Comparison of ENCODE assay signal across 25 cellular contexts in the genomic region with DNA sequence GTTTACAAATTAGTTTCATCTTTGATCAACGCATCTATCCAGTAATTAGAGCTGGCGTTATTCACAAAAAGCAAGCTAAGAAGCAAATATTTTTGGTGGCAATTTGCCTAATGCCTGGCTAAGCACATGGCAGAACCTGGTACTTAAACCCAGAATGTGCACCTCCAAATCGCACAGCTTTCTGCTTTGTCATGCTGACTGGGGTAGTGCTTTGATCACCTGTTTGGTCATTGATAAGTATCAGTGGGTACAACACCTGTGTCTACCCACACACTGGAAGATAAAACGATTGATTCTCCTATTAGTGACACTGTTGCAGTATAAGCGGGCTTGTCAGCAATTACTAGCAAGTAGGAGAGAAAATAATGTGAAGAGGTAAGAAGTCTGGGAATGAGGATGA. TPM values are rescaled to one million over a fixed set of nuclear protein-coding genes. Genes with fewer than 3 reads are reported as not detected.
DNase-seq lines count a peak whose midpoint lies in the region; ATAC-seq and TF ChIP-seq lines count a peak whose summit lies in the region.
"Had no signal": no experiment of that assay in that cellular context is flagged by ENCODE, and none has a peak within 500 bp of the region (broad histone marks: within the 10 kb centered on the region; RNA-seq: fewer than 3 reads in every experiment).

No MANE protein-coding gene starts in this region.

- H3K27me3 ChIP-seq in GM23338 (ENCODE audit: insufficient read depth): no peaks in the 10 kb centered on the region
- no peaks in the 10 kb centered on the region for H3K27me3 ChIP-seq in prostate gland (replicated peaks; ENCODE audit: insufficient read depth)
- H3K27me3 ChIP-seq: stomach had no signal

- intact Hi-C loops in activated T-helper 1 cell treated with anti-CD3 and anti-CD28 coated beads, Interleukin-12 subunit alpha, Interleukin-12 subunit beta, Interleukin-2, Interleukin-4 antibody, amounts not matched to agents 30 ng/mL and 10 ng/mL and 1 ng/mL, durations not matched to agents 14 hours and 24 hours and 36 hours (cut with micrococcal nuclease): loop anchor here (5.0 to 10.0 kb wide), 6 partner anchors 303 to 752 kb away; a partner anchor contains a TSS
- intact Hi-C loops in prostate gland (cut with DNase I): loop anchor here (10.0 kb wide), 1 partner anchor 186 kb away; a partner anchor contains a TSS

- no peak overlapping the region for H2AFZ ChIP-seq in GM23338

- H3F3A ChIP-seq in GM23338 (replicated peaks; ENCODE audit: low read depth): 0 out of 2 replicates have a peak, but pooled peaks cover 4% of the 10 kb centered on the region

- peak overlapping the region; percentile 46 for H3K4me3 Mint-ChIP-seq in activated CD4-positive, alpha-beta T cell treated with anti-CD3 and anti-CD28 coated beads, Interleukin-2, amount 10 ng/mL, durations not matched to agents 7 days and 5 days
- no peak overlapping the region; the same call in 2 of the 3 replicates for H3K4me3 Mint-ChIP-seq in GM23338
- peak overlapping the region; percentile 77 for H3K4me3 Mint-ChIP-seq in activated T-helper 1 cell treated with anti-CD3 and anti-CD28 coated beads, Interleukin-12 subunit alpha, Interleukin-12 subunit beta, Interleukin-2, Interleukin-4 antibody, amounts not matched to agents 30 ng/mL and 10 ng/mL and 1 ng/mL, durations not matched to agents 14 hours and 24 hours and 36 hours
- peak overlapping the region; percentile 79 to 100 (median 81) for H3K4me3 Mint-ChIP-seq in nephron

- H3K4me1 Mint-ChIP-seq in activated CD4-positive, alpha-beta T cell treated with anti-CD3 and anti-CD28 coated beads, Interleukin-2, amount 10 ng/mL, durations not matched to agents 7 days and 5 days: peaks cover 12% of the 10 kb centered on the region
- H3K4me1 Mint-ChIP-seq in GM23338 (peaks cover 10% of the 10 kb centered on the region; the same call in 2 of the 3 replicates), nephron (no peaks in the 10 kb centered on the region)
- H3K4me1 Mint-ChIP-seq in activated T-helper 1 cell treated with anti-CD3 and anti-CD28 coated beads, Interleukin-12 subunit alpha, Interleukin-12 subunit beta, Interleukin-2, Interleukin-4 antibody, amounts not matched to agents 30 ng/mL and 10 ng/mL and 1 ng/mL, durations not matched to agents 14 hours and 24 hours and 36 hours (ENCODE audit: low read depth): peaks cover 16% of the 10 kb centered on the region

- CTCF ChIA-PET in activated CD4-positive, alpha-beta T cell treated with anti-CD3 and anti-CD28 coated beads, Interleukin-2, amount 10 ng/mL, durations not matched to agents 7 days and 5 days (lab: Charles Lee): interaction anchor here (1.0 to 1.4 kb wide), 6 partner anchors 9 to 318 kb away, joined by 3 to 4 read pairs (median 3); no protein-coding TSS in a partner anchor

- no peaks in the 10 kb centered on the region for H3K27me3 Mint-ChIP-seq in activated CD4-positive, alpha-beta T cell treated with anti-CD3 and anti-CD28 coated beads, Interleukin-2, amount 10 ng/mL, durations not matched to agents 7 days and 5 days
- H3K27me3 Mint-ChIP-seq in GM23338 (ENCODE audit: insufficient read depth, low read depth, poor library complexity) (no peaks in the 10 kb centered on the region), nephron (ENCODE audit: low read depth) (no peaks in the 10 kb centered on the region)
- no peaks in the 10 kb centered on the region for H3K27me3 Mint-ChIP-seq in activated T-helper 1 cell treated with anti-CD3 and anti-CD28 coated beads, Interleukin-12 subunit alpha, Interleukin-12 subunit beta, Interleukin-2, Interleukin-4 antibody, amounts not matched to agents 30 ng/mL and 10 ng/mL and 1 ng/mL, durations not matched to agents 14 hours and 24 hours and 36 hours (ENCODE audit: insufficient read depth)
- H3K27me3 Mint-ChIP-seq: activated CD4-positive, alpha-beta memory T cell treated with anti-CD3 and anti-CD28 coated beads for 36 hours; activated naive CD4-positive, alpha-beta T cell treated with anti-CD3 and anti-CD28 coated beads, Interleukin-2, amount 50 U/mL, for 24 hours; T-cell had no signal

- H3K79me2 ChIP-seq in GM23338 (replicated peaks; ENCODE audit: insufficient read depth): peaks cover 30% of the 10 kb centered on the region

- TF ChIP-seq CTCF in GM23338 (conservative IDR thresholded peaks at IDR 0.05; ENCODE audit: low read depth in 2 of 2) (no peak), nephron (IDR thresholded peaks at IDR 0.05; ENCODE audit: unreplicated experiment in 3 of 3) (no peak), prostate gland (IDR thresholded peaks at IDR 0.05) (no peak)

- ATAC-seq in GM23338: no peak
- ATAC-seq: sciatic nerve, T-cell had no signal

- H3K27ac ChIP-seq in GM23338 (ENCODE audit: low read depth): no peak overlapping the region
- no peak overlapping the region for H3K27ac ChIP-seq in prostate gland
- H3K27ac ChIP-seq: KMS-11, neutrophil had no signal

- H3K36me3 Mint-ChIP-seq in activated CD4-positive, alpha-beta T cell treated with anti-CD3 and anti-CD28 coated beads, Interleukin-2, amount 10 ng/mL, durations not matched to agents 7 days and 5 days (ENCODE audit: low read depth): no peaks in the 10 kb centered on the region
- H3K36me3 Mint-ChIP-seq in GM23338 (ENCODE audit: low read depth): no peaks in the 10 kb centered on the region
- H3K36me3 Mint-ChIP-seq in activated T-helper 1 cell treated with anti-CD3 and anti-CD28 coated beads, Interleukin-12 subunit alpha, Interleukin-12 subunit beta, Interleukin-2, Interleukin-4 antibody, amounts not matched to agents 30 ng/mL and 10 ng/mL and 1 ng/mL, durations not matched to agents 14 hours and 24 hours and 36 hours (ENCODE audit: low read depth): peaks cover 8% of the 10 kb centered on the region
- peaks cover 5% of the 10 kb centered on the region for H3K36me3 Mint-ChIP-seq in nephron (ENCODE audit: low read depth)
- H3K36me3 Mint-ChIP-seq: activated CD4-positive, alpha-beta memory T cell treated with anti-CD3 and anti-CD28 coated beads for 36 hours; activated naive CD4-positive, alpha-beta T cell treated with anti-CD3 and anti-CD28 coated beads, Interleukin-2, amount 50 U/mL, for 24 hours had no signal

- H3K9me2 ChIP-seq in GM23338 (ENCODE audit: insufficient read depth): no peaks in the 10 kb centered on the region

- no peaks in the 10 kb centered on the region for H3K36me3 ChIP-seq in GM23338 (ENCODE audit: insufficient read depth)
- no peaks in the 10 kb centered on the region for H3K36me3 ChIP-seq in prostate gland
- H3K36me3 ChIP-seq: neutrophil, stomach had no signal

- 0 out of 2 replicates have a peak overlapping the region, but pooled peaks have one; percentile 19 for H3K4me2 ChIP-seq in GM23338

- H4K20me1 ChIP-seq in GM23338 (replicated peaks; ENCODE audit: insufficient read depth): no peaks in the 10 kb centered on the region

- DNase-seq in activated CD4-positive, alpha-beta T cell treated with anti-CD3 and anti-CD28 coated beads, Interleukin-2, amount 10 ng/mL, durations not matched to agents 7 days and 5 days: no peak
- DNase-seq in activated CD4-positive, alpha-beta T cell treated with anti-CD3 and anti-CD28 coated beads for 1 hour: no peak
- DNase-seq in GM23338 (ENCODE audit: low spot score): no peak
- DNase-seq in activated T-helper 1 cell treated with anti-CD3 and anti-CD28 coated beads, Interleukin-12 subunit alpha, Interleukin-12 subunit beta, Interleukin-2, Interleukin-4 antibody, amounts not matched to agents 30 ng/mL and 10 ng/mL and 1 ng/mL, durations not matched to agents 14 hours and 24 hours and 36 hours (ENCODE audit: low spot score): no peak
- DNase-seq in prostate gland (ENCODE audit: low spot score): no peak
- no peak for DNase-seq in 8988T
- DNase-seq in D341Med (ENCODE audit: low spot score): no peak
- DNase-seq: activated CD4-positive, alpha-beta memory T cell treated with anti-CD3 and anti-CD28 coated beads for 36 hours; activated CD4-positive, CD25-positive, alpha-beta regulatory T cell; activated CD8-positive, alpha-beta memory T cell treated with anti-CD3 and anti-CD28 coated beads, Interleukin-2, amount 50 U/mL, for 48 hours; AML-193; hippocampal formation; NCI-H1436 treated with DMSO at 0.1 percent for 48 hours; NCI-H2081 treated with DMSO at 0.1 percent for 48 hours; NCI-H345; NCI-H748 treated with DMSO at 0.1 percent for 48 hours; RPMI8226; stimulated activated CD4-positive, alpha-beta T cell treated with anti-CD3 and anti-CD28 coated beads, Interleukin-2, amount 100 ng/mL, for 48 hours; stomach; T-cell had no signal

- POLR2A ChIA-PET in activated CD4-positive, alpha-beta T cell treated with anti-CD3 and anti-CD28 coated beads, Interleukin-2, amount 10 ng/mL, durations not matched to agents 7 days and 5 days (lab: Charles Lee): no interaction called here

- TF ChIP-seq POLR2A in prostate gland (IDR thresholded peaks at IDR 0.05): no peak

- 80% methylated on average over 5 of the region's 5 CpGs for WGBS in prostate gland

- no peaks in the 10 kb centered on the region for H3K9me3 Mint-ChIP-seq in activated CD4-positive, alpha-beta T cell treated with anti-CD3 and anti-CD28 coated beads, Interleukin-2, amount 10 ng/mL, durations not matched to agents 7 days and 5 days
- H3K9me3 Mint-ChIP-seq in GM23338 (no peaks in the 10 kb centered on the region), nephron (no peaks in the 10 kb centered on the region)
- H3K9me3 Mint-ChIP-seq in activated T-helper 1 cell treated with anti-CD3 and anti-CD28 coated beads, Interleukin-12 subunit alpha, Interleukin-12 subunit beta, Interleukin-2, Interleukin-4 antibody, amounts not matched to agents 30 ng/mL and 10 ng/mL and 1 ng/mL, durations not matched to agents 14 hours and 24 hours and 36 hours: no peaks in the 10 kb centered on the region
- H3K9me3 Mint-ChIP-seq: activated CD4-positive, alpha-beta memory T cell treated with anti-CD3 and anti-CD28 coated beads for 36 hours; activated naive CD4-positive, alpha-beta T cell treated with anti-CD3 and anti-CD28 coated beads, Interleukin-2, amount 50 U/mL, for 24 hours; T-cell had no signal

- no peak overlapping the region for H3K27ac Mint-ChIP-seq in activated CD4-positive, alpha-beta T cell treated with anti-CD3 and anti-CD28 coated beads, Interleukin-2, amount 10 ng/mL, durations not matched to agents 7 days and 5 days
- no peak overlapping the region for H3K27ac Mint-ChIP-seq in GM23338
- H3K27ac Mint-ChIP-seq in activated T-helper 1 cell treated with anti-CD3 and anti-CD28 coated beads, Interleukin-12 subunit alpha, Interleukin-12 subunit beta, Interleukin-2, Interleukin-4 antibody, amounts not matched to agents 30 ng/mL and 10 ng/mL and 1 ng/mL, durations not matched to agents 14 hours and 24 hours and 36 hours: no peak overlapping the region
- peak overlapping the region in 2 of 3 experiments; percentile 34 to 43 for H3K27ac Mint-ChIP-seq in nephron
- H3K27ac Mint-ChIP-seq: activated CD4-positive, alpha-beta memory T cell treated with anti-CD3 and anti-CD28 coated beads for 36 hours; activated naive CD4-positive, alpha-beta T cell treated with anti-CD3 and anti-CD28 coated beads, Interleukin-2, amount 50 U/mL, for 24 hours; T-cell had no signal

- H3K9me3 ChIP-seq in prostate gland: no peaks in the 10 kb centered on the region
- H3K9me3 ChIP-seq: neutrophil, stomach had no signal

- H3K4me3 ChIP-seq in GM23338 (no peak overlapping the region), prostate gland (no peak overlapping the region)

- peaks cover 26% of the 10 kb centered on the region for H3K4me1 ChIP-seq in GM23338 (ENCODE audit: insufficient read depth)
- H3K4me1 ChIP-seq in prostate gland (replicated peaks): no peaks in the 10 kb centered on the region

RNA-seq across cellular contexts. Expression of a gene that starts 1.9 kb away (rescaled TPM):
- total RNA-seq in activated CD4-positive, alpha-beta T cell treated with anti-CD3 and anti-CD28 coated beads, Interleukin-2, amount 10 ng/mL, durations not matched to agents 7 days and 5 days: 10 to 100 TPM; 10.4 to 11.8 TPM
- total RNA-seq in GM23338 (2014; rRNA removed; shearing (Covaris generic)): 4.4 and 4.9 TPM in 2 replicates
- polyA plus RNA-seq in GM23338 (2016; fragmentation: Nextera tagmentation; extraction: Ambion mirVana): 9.1 TPM in 2 replicates
- 7.9 and 8.2 TPM in 2 replicates for total RNA-seq in activated T-helper 1 cell treated with anti-CD3 and anti-CD28 coated beads, Interleukin-12 subunit alpha, Interleukin-12 subunit beta, Interleukin-2, Interleukin-4 antibody, amounts not matched to agents 30 ng/mL and 10 ng/mL and 1 ng/mL, durations not matched to agents 14 hours and 24 hours and 36 hours
- 10 to 100 TPM in 1 of 2 donors, 1 to 10 TPM in 1; 6.6 to 12.4 TPM for total RNA-seq in prostate gland

Comparison
In these comparisons a context has a peak if more than half of its experiments do, and no peak if none do; other contexts are left out.
1. H3K27ac Mint-ChIP-seq: peak in nephron (2 of 3); none in activated CD4-positive, alpha-beta T cell treated with anti-CD3 and anti-CD28 coated beads, Interleukin-2, amount 10 ng/mL, durations not matched to agents 7 days and 5 days (single experiment), GM23338 (single experiment) and activated T-helper 1 cell treated with anti-CD3 and anti-CD28 coated beads, Interleukin-12 subunit alpha, Interleukin-12 subunit beta, Interleukin-2, Interleukin-4 antibody, amounts not matched to agents 30 ng/mL and 10 ng/mL and 1 ng/mL, durations not matched to agents 14 hours and 24 hours and 36 hours (single experiment).